10 cellular contexts compared by ENCODE assay signal in the genomic region with DNA sequence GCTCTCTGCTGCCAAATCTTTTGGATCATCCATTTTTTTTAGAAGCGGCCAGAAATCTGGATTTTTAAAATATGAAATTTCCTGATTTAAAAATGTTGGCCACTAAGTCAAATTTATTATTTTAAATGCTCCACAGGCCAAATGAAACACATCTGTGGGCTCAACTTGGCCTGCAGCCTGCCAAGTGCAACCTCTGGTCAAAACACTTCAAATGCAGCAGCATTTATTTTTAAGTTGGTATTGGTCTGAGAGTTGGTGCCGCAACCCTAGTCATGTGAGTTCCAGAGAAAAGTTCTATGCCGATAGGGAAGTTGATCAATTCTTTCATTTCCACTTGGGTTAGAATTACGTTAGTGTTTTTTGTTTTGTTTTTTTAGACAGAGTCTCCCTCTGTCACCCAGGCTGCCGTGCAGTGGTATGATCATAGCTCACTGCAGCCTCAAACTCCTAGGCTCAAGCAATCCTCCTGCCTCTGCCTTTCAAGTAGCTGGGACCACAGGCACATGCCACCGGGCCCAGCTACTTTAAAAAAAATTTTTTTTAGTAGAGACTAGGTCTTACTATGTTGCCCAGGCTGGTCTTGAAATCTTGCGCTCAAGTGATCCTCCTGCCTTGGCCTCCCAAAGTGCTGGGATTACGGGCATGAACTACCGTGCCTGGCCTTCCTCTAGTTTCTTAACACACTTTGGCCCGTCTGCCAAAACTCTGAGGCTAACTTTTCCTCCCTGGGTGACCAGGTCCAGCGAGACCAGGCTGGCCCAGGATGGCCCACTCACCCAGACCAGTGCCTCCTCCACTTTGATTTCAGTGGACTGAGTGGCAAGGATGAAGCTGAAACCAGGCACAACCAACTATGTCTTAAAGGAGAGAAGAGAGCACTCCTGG.
"Had no signal": no experiment of that assay in that cellular context is flagged by ENCODE, and none has a peak within 500 bp of the region (broad histone marks: within the 10 kb centered on the region; RNA-seq: fewer than 3 reads in every experiment).

No MANE protein-coding gene starts in this region.

- H3K36me3 ChIP-seq: neutrophil, transverse colon had no signal

- ATAC-seq: activated CD8-positive, alpha-beta T cell treated with anti-CD3 and anti-CD28 coated beads, Interleukin-2, amount 10 ng/mL, durations not matched to agents 7 days and 5 days; SK-N-SH treated with all-trans-retinoic acid at 6 μM for 48 hours; WTC11 had no signal

- H3K4me3 ChIP-seq: transverse colon had no signal

- H3K27me3 ChIP-seq: transverse colon had no signal

- H3K27ac ChIP-seq: neutrophil had no signal

- DNase-seq: activated CD4-positive, alpha-beta T cell treated with anti-CD3 and anti-CD28 coated beads for 48 hours; activated CD8-positive, alpha-beta T cell treated with anti-CD3 and anti-CD28 coated beads, Interleukin-2, amount 10 ng/mL, durations not matched to agents 7 days and 5 days; activated naive CD4-positive, alpha-beta T cell treated with anti-CD3 and anti-CD28 coated beads, Interleukin-2, amount 50 U/mL, for 16 hours; anterior cingulate cortex; effector CD4-positive, alpha-beta T cell; small intestine; transverse colon had no signal
